ENCODE assay signal across 25 cellular contexts in genomic region chr2:57888463-57888862, GRCh38.
DNase-seq lines count a peak whose midpoint lies in the region; ATAC-seq and TF ChIP-seq lines count a peak whose summit lies in the region.
"Had no signal": no experiment of that assay in that cellular context is flagged by ENCODE, and none has a peak within 500 bp of the region (broad histone marks: within the 10 kb centered on the region; RNA-seq: fewer than 3 reads in every experiment).

No MANE protein-coding gene starts in this region.

- H3K27ac Mint-ChIP-seq in immature natural killer cell (no peak overlapping the region), natural killer cell (no peak overlapping the region)
- H3K27ac Mint-ChIP-seq: B cell; CD8-positive, alpha-beta memory T cell had no signal

- H3K27ac ChIP-seq in DND-41 (ENCODE audit: low read length) (no peak overlapping the region), OCI-LY3 (ENCODE audit: low read length) (no peak overlapping the region), foreskin keratinocyte (no peak overlapping the region)
- H3K27ac ChIP-seq: 22Rv1, RWPE1 had no signal

- ATAC-seq in DND-41 (ENCODE audit: insufficient read depth, low read depth), result peak; percentile 57
- no peak for ATAC-seq in foreskin keratinocyte
- ATAC-seq in natural killer cell, result no peak
- no peak for ATAC-seq in GM18511 (IDR thresholded peaks at IDR 0.05; ENCODE audit: unreplicated experiment)
- ATAC-seq: Panc1 had no signal

- H3K4me3 Mint-ChIP-seq in immature natural killer cell (peak overlapping the region in 1 of 5 donors; percentile 7), natural killer cell (no peak overlapping the region)
- H3K4me3 Mint-ChIP-seq: B cell; CD14-positive monocyte; CD8-positive, alpha-beta memory T cell had no signal

- H3K27me3 ChIP-seq in DND-41 (ENCODE audit: insufficient read depth, low read length, poor library complexity), result no peaks in the 10 kb centered on the region
- H3K27me3 ChIP-seq in OCI-LY3 (ENCODE audit: low read depth, low read length), result no peaks in the 10 kb centered on the region
- H3K27me3 ChIP-seq in foreskin keratinocyte, result no peaks in the 10 kb centered on the region

- intact Hi-C loops in natural killer cell (cut with micrococcal nuclease), result no loop called here

- TF ChIP-seq CTCF in DND-41 (IDR thresholded peaks at IDR 0.05; ENCODE audit: borderline replicate concordance, extremely low read depth, low read length, poor library complexity, severe bottlenecking) (no peak), OCI-LY3 (IDR thresholded peaks at IDR 0.05; ENCODE audit: low read depth, low read length) (no peak), foreskin keratinocyte (conservative IDR thresholded peaks at IDR 0.05) (no peak), natural killer cell (IDR thresholded peaks at IDR 0.05) (no peak)

- H3K4me3 ChIP-seq in DND-41 (ENCODE audit: low read depth in 1 of 2, low read length in 2 of 2) (no peak overlapping the region), OCI-LY3 (ENCODE audit: low read length) (no peak overlapping the region)

- no peak overlapping the region for H3K4me2 ChIP-seq in DND-41 (ENCODE audit: insufficient read depth, low read length)
- H3K4me2 ChIP-seq in OCI-LY3 (ENCODE audit: low read length), result no peak overlapping the region

- no peaks in the 10 kb centered on the region for H3K36me3 ChIP-seq in DND-41 (ENCODE audit: insufficient read depth, low read length)
- H3K36me3 ChIP-seq in OCI-LY3 (replicated peaks; ENCODE audit: low read depth, low read length), result no peaks in the 10 kb centered on the region

- H3K79me2 ChIP-seq in DND-41 (ENCODE audit: insufficient read depth, low read length), result no peaks in the 10 kb centered on the region
- H3K79me2 ChIP-seq in OCI-LY3 (ENCODE audit: low read length), result no peaks in the 10 kb centered on the region

- no peak overlapping the region for H3K9ac ChIP-seq in DND-41 (ENCODE audit: low read depth, low read length)
- no peak overlapping the region for H3K9ac ChIP-seq in OCI-LY3 (ENCODE audit: low read length)

- H2AFZ ChIP-seq in DND-41 (ENCODE audit: low read depth, low read length) (no peak overlapping the region), OCI-LY3 (ENCODE audit: low read depth, low read length) (0 out of 2 replicates have a peak overlapping the region, but pooled peaks have one; percentile 21)

- H3K27me3 Mint-ChIP-seq in immature natural killer cell (ENCODE audit: low read depth in 3 of 3), result no peaks in the 10 kb centered on the region
- no peaks in the 10 kb centered on the region for H3K27me3 Mint-ChIP-seq in natural killer cell (ENCODE audit: low read depth in 2 of 2)
- H3K27me3 Mint-ChIP-seq: B cell; CD8-positive, alpha-beta memory T cell had no signal

- H4K20me1 ChIP-seq in DND-41 (ENCODE audit: insufficient read depth, low read length) (no peaks in the 10 kb centered on the region), OCI-LY3 (ENCODE audit: insufficient read depth, low read length) (no peaks in the 10 kb centered on the region)

- no peaks in the 10 kb centered on the region for H3K4me1 ChIP-seq in DND-41 (ENCODE audit: insufficient read depth, low read length)
- H3K4me1 ChIP-seq in OCI-LY3 (ENCODE audit: low read length), result peaks cover 72% of the 10 kb centered on the region
- no peaks in the 10 kb centered on the region for H3K4me1 ChIP-seq in foreskin keratinocyte

- DNase-seq in NCI-H82 (lab: John Stamatoyannopoulos, UW) (peak; percentile 4), NCI-H82 treated with DMSO at 0.1 percent for 48 hours (lab: John Stamatoyannopoulos, UW; ENCODE audit: unreplicated experiment) (no peak), DND-41 (peak; percentile 6), immature natural killer cell (peak; percentile 1 to 19 (median 4)), foreskin keratinocyte (no peak), natural killer cell (no peak)
- DNase-seq: CD8-positive, alpha-beta memory T cell; DMS79 treated with DMSO at 0.1 percent for 48 hours; Karpas-422; NCI-H1092; NCI-H1417 treated with DMSO at 0.1 percent for 48 hours; NCI-H2081 treated with DMSO at 0.1 percent for 48 hours; NCI-H2171; NCI-H226; NCI-H510A; NCI-H69; NK-92 treated with Interleukin-12 subunit alpha and Interleukin-12 subunit beta, amount 100 ng/mL, for 24 hours; SHP77 had no signal

- H3K9me3 Mint-ChIP-seq in immature natural killer cell, result peaks cover 0 to 3% (median 0%) of the 10 kb centered on the region in 6 donors
- H3K9me3 Mint-ChIP-seq in natural killer cell, result no peaks in the 10 kb centered on the region
- H3K9me3 Mint-ChIP-seq: CD14-positive monocyte; CD8-positive, alpha-beta memory T cell had no signal

- H3K4me1 Mint-ChIP-seq in immature natural killer cell (peaks cover 8 to 12% of the 10 kb centered on the region in 2 donors), natural killer cell (peaks cover 6 to 8% of the 10 kb centered on the region in 2 donors)

- H3K36me3 Mint-ChIP-seq in immature natural killer cell (no peaks in the 10 kb centered on the region), natural killer cell (no peaks in the 10 kb centered on the region)
- H3K36me3 Mint-ChIP-seq: CD14-positive monocyte; CD8-positive, alpha-beta memory T cell had no signal

- no peaks in the 10 kb centered on the region for H3K9me3 ChIP-seq in DND-41 (ENCODE audit: insufficient read depth, low read length, severe bottlenecking)
- H3K9me3 ChIP-seq in OCI-LY3 (ENCODE audit: insufficient read depth, low read length), result no peaks in the 10 kb centered on the region

Comparison
In these comparisons a context has a peak if more than half of its experiments do, and no peak if none do; other contexts are left out.
1. DNase-seq: peak in NCI-H82 (single experiment), DND-41 (single experiment) and immature natural killer cell (3 of 3); none in NCI-H82 treated with DMSO at 0.1 percent for 48 hours (single experiment), foreskin keratinocyte (0 of 2) and natural killer cell (single experiment).